Comparison of ENCODE assay signal across 1 cellular context in genomic region chr5:136620016-136620419, GRCh38.
TF ChIP-seq lines count a peak whose summit lies in the region.

No MANE protein-coding gene starts in this region.

TF ChIP-seq in SK-N-SH, 30 proteins besides CTCF, POLR2A, EP300 and RAD21 (continued from another document):
- TF ChIP-seq MAX (IDR thresholded peaks at IDR 0.05; ENCODE audit: low read depth): 0 out of 2 replicates have a peak, but pooled peaks have one; percentile 30
